8 cellular contexts compared by ENCODE assay signal in the genomic region with DNA sequence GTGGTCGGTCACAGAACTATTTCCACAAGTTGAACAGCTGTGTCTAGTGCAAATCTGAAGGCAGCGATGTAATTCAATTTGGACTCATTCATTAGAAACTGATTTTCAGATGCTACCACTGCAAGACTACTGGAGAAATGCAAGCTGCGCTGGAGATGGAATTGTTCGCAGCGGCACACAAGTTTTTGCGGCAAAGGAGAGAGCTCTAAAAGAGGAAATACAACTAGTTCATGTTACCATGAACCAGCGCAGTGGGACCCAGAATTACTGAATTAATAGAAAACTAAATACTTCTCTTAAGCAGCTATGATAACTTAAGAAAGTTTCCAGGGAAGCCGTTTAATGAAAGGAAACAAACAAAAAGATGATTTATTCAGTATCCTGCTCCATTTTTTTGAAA. TPM values are rescaled to one million over a fixed set of nuclear protein-coding genes. Genes with fewer than 3 reads are reported as not detected.
DNase-seq lines count a peak whose midpoint lies in the region; ATAC-seq and TF ChIP-seq lines count a peak whose summit lies in the region.

No MANE protein-coding gene starts in this region.

- H3F3A ChIP-seq in GM23338 (replicated peaks; ENCODE audit: low read depth): no peaks in the 10 kb centered on the region

- DNase-seq in GM23338 (ENCODE audit: low spot score) (no peak), RKO (ENCODE audit: low spot score) (peak; percentile 26), fibroblast of mammary gland (ENCODE audit: low read depth) (peak; percentile 35), gastrocnemius medialis (no peak), NCI-H748 (lab: John Stamatoyannopoulos, UW; ENCODE audit: unreplicated experiment) (no peak)
- DNase-seq in NK-92 treated with Interleukin-12 subunit alpha and Interleukin-12 subunit beta, amount 100 ng/mL, for 24 hours (lab: John Stamatoyannopoulos, UW): no peak

- peaks cover 58% of the 10 kb centered on the region for H4K20me1 ChIP-seq in GM23338 (replicated peaks; ENCODE audit: insufficient read depth)

- ATAC-seq in GM23338 (no peak), gastrocnemius medialis (no peak), HG02973 (IDR thresholded peaks at IDR 0.05; ENCODE audit: unreplicated experiment) (no peak), HG03354 (IDR thresholded peaks at IDR 0.05; ENCODE audit: poor library complexity, severe bottlenecking, unreplicated experiment) (no peak)

- no peaks in the 10 kb centered on the region for H3K9me3 Mint-ChIP-seq in GM23338

- peak overlapping the region; percentile 83 for H3K4me3 Mint-ChIP-seq in GM23338

- H3K36me3 ChIP-seq in GM23338 (ENCODE audit: insufficient read depth) (no peaks in the 10 kb centered on the region), gastrocnemius medialis (no peaks in the 10 kb centered on the region)

- no peaks in the 10 kb centered on the region for H3K9me3 ChIP-seq in gastrocnemius medialis

- H3K27me3 ChIP-seq in GM23338 (ENCODE audit: insufficient read depth) (no peaks in the 10 kb centered on the region), gastrocnemius medialis (no peaks in the 10 kb centered on the region)

- in situ Hi-C loops in gastrocnemius medialis (cut with MboI; ENCODE audit: low sequenced_read_pairs in 4 of 4): loop anchor here (5.0 to 25.0 kb wide), 5 partner anchors 184 to 366 kb away; partner anchors contain the start of gene CLUAP1 (in 1 of the 4)

- H2AFZ ChIP-seq in GM23338: no peak overlapping the region

- intact Hi-C loops in gastrocnemius medialis (cut with DNase I; ENCODE audit: low total_unique reads): loop anchor here (5.0 kb wide), 2 partner anchors 96 to 351 kb away; no protein-coding TSS in a partner anchor

- peak overlapping the region; percentile 99 for H3K4me2 ChIP-seq in GM23338

- no peak for TF ChIP-seq POLR2A in gastrocnemius medialis (IDR thresholded peaks at IDR 0.05)

- no peaks in the 10 kb centered on the region for H3K9me2 ChIP-seq in GM23338 (ENCODE audit: insufficient read depth)

- H3K79me2 ChIP-seq in GM23338 (replicated peaks; ENCODE audit: insufficient read depth): peaks cover 61% of the 10 kb centered on the region

- TF ChIP-seq CTCF in GM23338 (conservative IDR thresholded peaks at IDR 0.05; ENCODE audit: low read depth in 2 of 2) (no peak), fibroblast of mammary gland (conservative IDR thresholded peaks at IDR 0.05; ENCODE audit: control insufficient read depth, insufficient read depth, low read depth, low read length) (no peak), gastrocnemius medialis (IDR thresholded peaks at IDR 0.05 in 4 of 5, conservative IDR thresholded peaks at IDR 0.05 in 1 of 5) (no peak)

- H3K27me3 Mint-ChIP-seq in GM23338 (ENCODE audit: insufficient read depth, low read depth, poor library complexity): peaks cover 15% of the 10 kb centered on the region

- H3K27ac ChIP-seq in GM23338 (ENCODE audit: low read depth) (no peak overlapping the region), gastrocnemius medialis (peak overlapping the region in 1 of 4 donors; percentile 84)

- H3K27ac Mint-ChIP-seq in GM23338: no peak overlapping the region

- peaks cover 17% of the 10 kb centered on the region for H3K36me3 Mint-ChIP-seq in GM23338 (ENCODE audit: low read depth)

- H3K4me3 ChIP-seq in GM23338 (peak overlapping the region; percentile 84), fibroblast of mammary gland (ENCODE audit: control insufficient read depth, low read depth, low read length) (peak overlapping the region; percentile 87), gastrocnemius medialis (peak overlapping the region; percentile 85 to 95 (median 90))

- H3K4me1 ChIP-seq in GM23338 (ENCODE audit: insufficient read depth) (peaks cover 33% of the 10 kb centered on the region), gastrocnemius medialis (peaks cover 54 to 59% of the 10 kb centered on the region in 2 donors)

- H3K4me1 Mint-ChIP-seq in GM23338: peaks cover 55% of the 10 kb centered on the region

TF ChIP-seq in GM23338, 12 proteins besides CTCF, POLR2A, EP300 and RAD21:
- TF ChIP-seq POLR2AphosphoS5 (IDR thresholded peaks at IDR 0.05; ENCODE audit: low read depth): no peak
- TF ChIP-seq EZH2 (IDR thresholded peaks at IDR 0.05; ENCODE audit: low read depth, unreplicated experiment): no peak
- TF ChIP-seq ZNF114 (CRISPR knock-in tag; IDR thresholded peaks at IDR 0.05): no peak
- TF ChIP-seq NANOG (IDR thresholded peaks at IDR 0.05; ENCODE audit: borderline replicate concordance): no peak
- no peak for TF ChIP-seq STAT1 (IDR thresholded peaks at IDR 0.05; ENCODE audit: unreplicated experiment)

RNA-seq across cellular contexts. Expression of gene CREBBP, which starts 1.9 kb away (rescaled TPM):
- 42.7 and 54.8 TPM in 2 replicates for total RNA-seq in GM23338 (2014; rRNA removed; shearing (Covaris generic))
- 36.9 and 38.1 TPM in 2 replicates for polyA plus RNA-seq in GM23338 (2016; fragmentation: Nextera tagmentation; extraction: Ambion mirVana)
- 10 to 100 TPM; 39.8 to 61.3 (median 53.5) TPM for total RNA-seq in gastrocnemius medialis

Comparison
In these comparisons a context has a peak if more than half of its experiments do, and no peak if none do; other contexts are left out.
1. DNase-seq: peak in RKO (single experiment) and fibroblast of mammary gland (single experiment); none in GM23338 (single experiment), gastrocnemius medialis (0 of 2), NCI-H748 (single experiment) and NK-92 treated with Interleukin-12 subunit alpha and Interleukin-12 subunit beta, amount 100 ng/mL, for 24 hours (single experiment).
2. Peak in every context shown above with its lines, with median percentiles within 50 percentile points of each other: H3K4me3 ChIP-seq.